Comparison of ENCODE assay signal across 9 cellular contexts in genomic region chr12:123808167-123808566, GRCh38. TPM values are rescaled to one million over a fixed set of nuclear protein-coding genes. Genes with fewer than 3 reads are reported as not detected.
A peak's percentile ranks its signal among the peaks of the same experiment; 100 is the strongest.
DNase-seq lines count a peak whose midpoint lies in the region; ATAC-seq and TF ChIP-seq lines count a peak whose summit lies in the region.
"Had no signal": no experiment of that assay in that cellular context is flagged by ENCODE, and none has a peak within 500 bp of the region (broad histone marks: within the 10 kb centered on the region; RNA-seq: fewer than 3 reads in every experiment).

No MANE protein-coding gene starts in this region.

- TF ChIP-seq CTCF in HEK293 (tag by site-specific recombination; IDR thresholded peaks at IDR 0.05) (no peak), mesothelial cell of epicardium (IDR thresholded peaks at IDR 0.05; ENCODE audit: unreplicated experiment) (no peak)

- no peak overlapping the region for H3K4me3 ChIP-seq in HEK293 (ENCODE audit: low read depth, low read length)

- ATAC-seq in HG03354 (IDR thresholded peaks at IDR 0.05; ENCODE audit: poor library complexity, severe bottlenecking, unreplicated experiment) (no peak), HG02623 (IDR thresholded peaks at IDR 0.05; ENCODE audit: unreplicated experiment) (no peak)

- no peaks in the 10 kb centered on the region for H3K4me1 ChIP-seq in HEK293 (ENCODE audit: control insufficient read depth, insufficient read depth, low read length)

- no peaks in the 10 kb centered on the region for H3K9me3 ChIP-seq in HEK293 (ENCODE audit: control insufficient read depth, insufficient read depth, low read depth, low read length)

- no peaks in the 10 kb centered on the region for H3K36me3 Mint-ChIP-seq in mesothelial cell of epicardium

- CTCF ChIA-PET in HEK293 (lab: Yijun Ruan, JAX) = no interaction called here

- peaks cover 24% of the 10 kb centered on the region for H3K27me3 Mint-ChIP-seq in mesothelial cell of epicardium (ENCODE audit: low read depth)

- H3K27ac ChIP-seq in HEK293 (ENCODE audit: extremely low read depth, low read depth, low read length) = no peak overlapping the region

- H3K9me3 Mint-ChIP-seq in mesothelial cell of epicardium = no peaks in the 10 kb centered on the region
- H3K9me3 Mint-ChIP-seq: T-helper 1 cell treated with Interleukin-12 subunit alpha and Interleukin-12 subunit beta and Interleukin-4 antibody, amounts not matched to agents 30 μg/mL and 1 μg/mL, for 36 hours had no signal

- POLR2A ChIA-PET in HEK293 (lab: Yijun Ruan, JAX) = no interaction called here

- H3K36me3 ChIP-seq in HEK293 (ENCODE audit: control insufficient read depth in 2 of 2, insufficient read depth in 1 of 2, low read length in 2 of 2) = no peaks in the 10 kb centered on the region

- H3K4me3 Mint-ChIP-seq in mesothelial cell of epicardium = no peak overlapping the region
- H3K4me3 Mint-ChIP-seq: T-helper 1 cell treated with Interleukin-12 subunit alpha and Interleukin-12 subunit beta and Interleukin-4 antibody, amounts not matched to agents 30 μg/mL and 1 μg/mL, for 36 hours had no signal

- peaks cover 5% of the 10 kb centered on the region for H3K4me1 Mint-ChIP-seq in mesothelial cell of epicardium

- DNase-seq in AG20443 (ENCODE audit: low spot score) = peak; percentile 66
- DNase-seq in UCSD-AML1 (lab: John Stamatoyannopoulos, UW; ENCODE audit: unreplicated experiment) = peak; percentile 40
- DNase-seq in islet precursor cell = peak; percentile 76
- DNase-seq in SKM-1 (lab: John Stamatoyannopoulos, UW; ENCODE audit: unreplicated experiment) = no peak
- DNase-seq in mesothelial cell of epicardium (ENCODE audit: low spot score in 2 of 2, unreplicated experiment in 2 of 2) = no peak

- H3K27ac Mint-ChIP-seq in mesothelial cell of epicardium = no peak overlapping the region
- H3K27ac Mint-ChIP-seq: T-helper 1 cell treated with Interleukin-12 subunit alpha and Interleukin-12 subunit beta and Interleukin-4 antibody, amounts not matched to agents 30 μg/mL and 1 μg/mL, for 36 hours had no signal

TF ChIP-seq in HEK293, 187 proteins besides CTCF, POLR2A, EP300 and RAD21:
- peak; percentile 4; the same call in 1 of the 2 replicates for TF ChIP-seq ZNF654 (tag by site-specific recombination; IDR thresholded peaks at IDR 0.05; ENCODE audit: low read depth)
- TF ChIP-seq HIC1 (tag by site-specific recombination; IDR thresholded peaks at IDR 0.05) = no peak
- 0 out of 2 replicates have a peak, but pooled peaks have one; percentile 44 for TF ChIP-seq ZNF121 (tag by site-specific recombination; IDR thresholded peaks at IDR 0.05)

RNA-seq across cellular contexts. Expression of gene DNAH10, which starts 46.1 kb away (rescaled TPM):
- total RNA-seq in mesothelial cell of epicardium = 2.0 to 2.7 TPM (median 2.5 TPM) in 3 replicates

Comparison
In these comparisons a context has a peak if more than half of its experiments do, and no peak if none do; other contexts are left out.
1. DNase-seq: peak in AG20443 (single experiment), UCSD-AML1 (single experiment) and islet precursor cell (single experiment); none in SKM-1 (single experiment) and mesothelial cell of epicardium (0 of 2).